In the genomic region with DNA sequence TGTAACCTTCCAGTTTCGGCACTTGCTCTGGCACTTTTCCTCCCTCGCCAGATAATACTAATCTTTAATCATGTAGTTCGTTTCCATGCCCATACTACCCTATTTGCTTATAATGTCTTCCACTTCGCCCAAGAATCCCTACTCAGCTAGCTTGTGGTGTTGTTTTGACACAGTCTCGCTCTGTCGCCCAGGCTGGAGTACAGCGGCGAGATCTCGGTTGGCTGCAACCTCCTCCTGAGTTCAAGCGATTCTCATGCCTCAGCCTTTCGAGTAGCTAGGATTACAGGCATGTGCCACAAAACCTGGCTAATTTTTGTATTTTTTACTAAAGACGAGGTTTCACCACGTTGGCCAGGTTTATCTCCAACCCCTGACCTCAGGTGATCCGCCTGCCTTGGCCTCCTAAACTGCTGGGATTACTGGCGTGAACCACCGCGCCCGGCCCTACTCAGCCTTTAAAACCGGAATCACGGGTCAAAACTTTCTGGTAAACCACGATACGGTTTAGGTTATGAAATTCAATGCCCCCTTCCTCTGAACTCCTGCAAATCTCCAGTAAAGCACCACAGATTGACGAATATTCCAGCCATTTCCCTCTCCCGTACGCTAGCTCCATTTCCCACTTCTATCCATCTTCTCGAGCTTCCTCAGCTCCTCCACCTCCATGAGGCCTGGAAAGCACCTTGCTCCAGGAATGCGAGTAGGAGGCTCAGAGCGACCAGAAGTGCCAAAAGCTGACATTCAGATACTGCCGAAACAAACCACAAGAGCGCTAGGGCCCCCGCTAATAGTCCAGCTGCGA, we compare ENCODE assay signal across 1 cellular context.
TF ChIP-seq lines count a peak whose summit lies in the region.

No MANE protein-coding gene starts in this region.

TF ChIP-seq in HepG2, 621 proteins besides CTCF, POLR2A, EP300 and RAD21 (continued from another document):
- TF ChIP-seq, protein P1, sequence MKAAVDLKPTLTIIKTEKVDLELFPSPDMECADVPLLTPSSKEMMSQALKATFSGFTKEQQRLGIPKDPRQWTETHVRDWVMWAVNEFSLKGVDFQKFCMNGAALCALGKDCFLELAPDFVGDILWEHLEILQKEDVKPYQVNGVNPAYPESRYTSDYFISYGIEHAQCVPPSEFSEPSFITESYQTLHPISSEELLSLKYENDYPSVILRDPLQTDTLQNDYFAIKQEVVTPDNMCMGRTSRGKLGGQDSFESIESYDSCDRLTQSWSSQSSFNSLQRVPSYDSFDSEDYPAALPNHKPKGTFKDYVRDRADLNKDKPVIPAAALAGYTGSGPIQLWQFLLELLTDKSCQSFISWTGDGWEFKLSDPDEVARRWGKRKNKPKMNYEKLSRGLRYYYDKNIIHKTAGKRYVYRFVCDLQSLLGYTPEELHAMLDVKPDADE (CRISPR knock-in tag; IDR thresholded peaks at IDR 0.05) = 0 out of 2 replicates have a peak, but pooled peaks have one; percentile 32
- TF ChIP-seq ATF4 (CRISPR knock-in tag; IDR thresholded peaks at IDR 0.05) (peak in 1 of 2 experiments; percentile 38; a peak in 1 of 4 replicates), MED8 (CRISPR knock-in tag; IDR thresholded peaks at IDR 0.05; ENCODE audit: insufficient replicate concordance) (peak; percentile 57), ZNF615 (CRISPR knock-in tag; IDR thresholded peaks at IDR 0.05; ENCODE audit: borderline replicate concordance) (0 out of 2 replicates have a peak, but pooled peaks have one; percentile 71), ZNF510 (CRISPR knock-in tag; IDR thresholded peaks at IDR 0.05; ENCODE audit: low read depth) (0 out of 2 replicates have a peak, but pooled peaks have one; percentile 11), CHD2 (IDR thresholded peaks at IDR 0.05; ENCODE audit: low read depth, low read length) (0 out of 2 replicates have a peak, but pooled peaks have one; percentile 58), ZSCAN21 (CRISPR knock-in tag; IDR thresholded peaks at IDR 0.05; ENCODE audit: borderline replicate concordance) (0 out of 2 replicates have a peak, but pooled peaks have one; percentile 23), ZNF337 (CRISPR knock-in tag; IDR thresholded peaks at IDR 0.05; ENCODE audit: borderline replicate concordance, low read depth) (0 out of 2 replicates have a peak, but pooled peaks have one; percentile 22), NONO (IDR thresholded peaks at IDR 0.05) (no peak), NONO (CRISPR knock-in tag; conservative IDR thresholded peaks at IDR 0.05) (no peak), JUNB (CRISPR knock-in tag; IDR thresholded peaks at IDR 0.05; ENCODE audit: borderline replicate concordance) (peak; percentile 53; the same call in 1 of the 2 replicates), ZNF232 (CRISPR knock-in tag; IDR thresholded peaks at IDR 0.05; ENCODE audit: borderline replicate concordance) (0 out of 2 replicates have a peak, but pooled peaks have one; percentile 13)
- TF ChIP-seq, protein P2, sequence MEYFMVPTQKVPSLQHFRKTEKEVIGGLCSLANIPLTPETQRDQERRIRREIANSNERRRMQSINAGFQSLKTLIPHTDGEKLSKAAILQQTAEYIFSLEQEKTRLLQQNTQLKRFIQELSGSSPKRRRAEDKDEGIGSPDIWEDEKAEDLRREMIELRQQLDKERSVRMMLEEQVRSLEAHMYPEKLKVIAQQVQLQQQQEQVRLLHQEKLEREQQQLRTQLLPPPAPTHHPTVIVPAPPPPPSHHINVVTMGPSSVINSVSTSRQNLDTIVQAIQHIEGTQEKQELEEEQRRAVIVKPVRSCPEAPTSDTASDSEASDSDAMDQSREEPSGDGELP (IDR thresholded peaks at IDR 0.05; ENCODE audit: borderline replicate concordance, low read depth) = peak; percentile 71
